ENCODE assay signal across 2 cellular contexts in genomic region chr12:109773384-109774011, GRCh38.
TF ChIP-seq lines count a peak whose summit lies in the region.

No MANE protein-coding gene starts in this region.

TF ChIP-seq in Ishikawa, 13 proteins besides CTCF, POLR2A, EP300 and RAD21 (continued from another document):
- TF ChIP-seq REST (IDR thresholded peaks at IDR 0.05; ENCODE audit: low read depth) (no peak), FOXM1 (IDR thresholded peaks at IDR 0.05; ENCODE audit: borderline replicate concordance, low read depth) (no peak), NFIC (IDR thresholded peaks at IDR 0.05) (no peak), ZBTB7A (IDR thresholded peaks at IDR 0.05; ENCODE audit: low read depth) (no peak)
- TF ChIP-seq, protein P1, sequence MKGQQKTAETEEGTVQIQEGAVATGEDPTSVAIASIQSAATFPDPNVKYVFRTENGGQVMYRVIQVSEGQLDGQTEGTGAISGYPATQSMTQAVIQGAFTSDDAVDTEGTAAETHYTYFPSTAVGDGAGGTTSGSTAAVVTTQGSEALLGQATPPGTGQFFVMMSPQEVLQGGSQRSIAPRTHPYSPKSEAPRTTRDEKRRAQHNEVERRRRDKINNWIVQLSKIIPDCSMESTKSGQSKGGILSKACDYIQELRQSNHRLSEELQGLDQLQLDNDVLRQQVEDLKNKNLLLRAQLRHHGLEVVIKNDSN (IDR thresholded peaks at IDR 0.05), result peak; percentile 41; the same call in 1 of the 2 replicates

TF ChIP-seq in K562, 482 proteins besides CTCF, POLR2A, EP300 and RAD21:
- TF ChIP-seq ZFP91 (CRISPR knock-in tag; IDR thresholded peaks at IDR 0.05) (peak; percentile 86), HDAC6 (IDR thresholded peaks at IDR 0.05; ENCODE audit: low read depth, low read length) (no peak)
- TF ChIP-seq, protein P2, sequence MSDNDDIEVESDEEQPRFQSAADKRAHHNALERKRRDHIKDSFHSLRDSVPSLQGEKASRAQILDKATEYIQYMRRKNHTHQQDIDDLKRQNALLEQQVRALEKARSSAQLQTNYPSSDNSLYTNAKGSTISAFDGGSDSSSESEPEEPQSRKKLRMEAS (CRISPR knock-in tag; IDR thresholded peaks at IDR 0.05), result no peak
TF ChIP-seq in K562: peak in this region for 1.
